ENCODE assay signal across 8 cellular contexts in the genomic region with DNA sequence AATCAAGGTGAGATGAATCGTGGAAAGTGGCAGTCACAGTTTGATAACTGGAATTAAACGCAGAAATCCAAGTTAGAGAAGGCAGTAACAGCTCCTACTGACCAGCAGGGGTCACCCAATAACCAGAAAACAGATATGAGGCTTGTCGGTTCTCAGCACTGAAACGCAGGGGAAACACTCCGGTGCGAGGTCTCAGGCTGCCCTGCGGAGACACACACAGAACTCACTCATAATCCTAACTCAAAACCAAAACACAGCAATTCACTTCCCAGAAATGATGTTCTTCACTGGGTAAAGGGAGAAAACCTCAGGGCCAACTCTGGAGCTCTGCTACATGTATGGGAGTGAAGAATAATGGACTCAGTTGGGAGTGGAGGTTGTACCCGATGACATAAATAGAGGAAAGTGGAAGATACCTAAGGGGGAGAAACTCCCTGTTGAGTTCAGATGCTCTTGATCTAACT.
A peak's percentile ranks its signal among the peaks of the same experiment; 100 is the strongest.
DNase-seq lines count a peak whose midpoint lies in the region; ATAC-seq and TF ChIP-seq lines count a peak whose summit lies in the region.

No MANE protein-coding gene starts in this region.

- H3K27me3 ChIP-seq in cardiac muscle cell (no peaks in the 10 kb centered on the region), IMR-90 (ENCODE audit: control insufficient read depth, insufficient read depth, low read length) (no peaks in the 10 kb centered on the region; the same call in 1 of the 2 replicates), mammary epithelial cell (ENCODE audit: insufficient read depth, low read length) (no peaks in the 10 kb centered on the region)

- CTCF ChIA-PET in IMR-90 (lab: Yijun Ruan, JAX) (interaction anchor here (1.2 to 1.3 kb wide), 3 partner anchors 8 to 19 kb away, joined by 4 read pairs; no protein-coding TSS in a partner anchor), mammary epithelial cell (lab: Charles Lee; ENCODE audit: low non-redundant PET) (interaction anchor here (0.6 kb wide), 1 partner anchor 121 kb away, joined by 3 read pairs; no protein-coding TSS in a partner anchor)

- ATAC-seq in GM21786 (IDR thresholded peaks at IDR 0.05; ENCODE audit: unreplicated experiment) (peak; percentile 96), IMR-90 (ENCODE audit: low read depth) (peak; percentile 99)
- peak; percentile 57 for ATAC-seq in stimulated activated memory B cell treated with anti-CD40 and anti-IgM and Interleukin-4, amounts not matched to agents 10 μg/mL and 1 μg/mL and 100 μg/mL, for 72 hours

- in situ Hi-C loops in IMR-90 (cut with MboI; ENCODE audit: low sequenced_read_pairs) = no loop called here
- in situ Hi-C loops in mammary epithelial cell (cut with MboI; ENCODE audit: low sequenced_read_pairs in 2 of 2) = no loop called here

- no peak overlapping the region for H4K91ac ChIP-seq in IMR-90 (ENCODE audit: insufficient read depth, low read depth, low read length)

- TF ChIP-seq POLR2A in IMR-90 (IDR thresholded peaks at IDR 0.05; ENCODE audit: low read depth, low read length) = no peak

- BruUV-seq in IMR-90 (replicated peaks; lab: Mats Ljungman, UMichigan) = no TSS peak
- BruUV-seq in mammary epithelial cell (replicated peaks; lab: Mats Ljungman, UMichigan) = no TSS peak

- peak; percentile 79 for TF ChIP-seq RAD21 in IMR-90 (IDR thresholded peaks at IDR 0.05; ENCODE audit: low read length)

- peaks cover 16% of the 10 kb centered on the region for H3K27me3 Mint-ChIP-seq in stimulated activated memory B cell treated with anti-CD40 and anti-IgM and Interleukin-4, amounts not matched to agents 10 μg/mL and 1 μg/mL and 100 μg/mL, for 72 hours

- H4K20me1 ChIP-seq in IMR-90 (ENCODE audit: insufficient read depth, low read length) (no peaks in the 10 kb centered on the region), mammary epithelial cell (ENCODE audit: insufficient read depth, low read length) (no peaks in the 10 kb centered on the region)

- H3K4me1 Mint-ChIP-seq in stimulated activated memory B cell treated with anti-CD40 and anti-IgM and Interleukin-4, amounts not matched to agents 10 μg/mL and 1 μg/mL and 100 μg/mL, for 72 hours = no peaks in the 10 kb centered on the region

- H3K4me3 ChIP-seq in cardiac muscle cell (no peak overlapping the region), IMR-90 (ENCODE audit: insufficient read depth, low read depth, low read length) (no peak overlapping the region), mammary epithelial cell (replicated peaks in 1 of 3; ENCODE audit: insufficient read depth in 1 of 3, low read depth in 2 of 3, low read length in 3 of 3) (no peak overlapping the region)

- no peak overlapping the region for H3K27ac ChIP-seq in cardiac muscle cell
- no peak overlapping the region for H3K27ac ChIP-seq in IMR-90 (ENCODE audit: insufficient read depth, low read length)
- H3K27ac ChIP-seq in mammary epithelial cell (ENCODE audit: insufficient read depth, low read depth, low read length) = no peak overlapping the region

- H3K9ac ChIP-seq in IMR-90 (ENCODE audit: low read depth, low read length) (no peak overlapping the region), mammary epithelial cell (ENCODE audit: insufficient read depth, low read length) (no peak overlapping the region)

- DNase-seq in cardiac muscle cell (ENCODE audit: low read depth in 1 of 2, low spot score in 1 of 2) = peak; percentile 84 to 89
- no peak for DNase-seq in cardiac septum (ENCODE audit: low spot score)
- peak; percentile 74 for DNase-seq in IMR-90
- peak; percentile 73 for DNase-seq in RKO (ENCODE audit: low spot score)
- peak; percentile 61 for DNase-seq in mammary epithelial cell
- peak; percentile 79 for DNase-seq in islet precursor cell

- H2AK9ac ChIP-seq in IMR-90 (replicated peaks; ENCODE audit: low read depth, low read length, poor library complexity) = no peak overlapping the region

- H4K5ac ChIP-seq in IMR-90 (ENCODE audit: low read depth, low read length) = no peak overlapping the region

- H3K4me2 ChIP-seq in IMR-90 (ENCODE audit: low read depth, low read length) = peak overlapping the region; percentile 64
- no peak overlapping the region for H3K4me2 ChIP-seq in mammary epithelial cell (ENCODE audit: insufficient read depth, low read depth, low read length)

- H3K27ac Mint-ChIP-seq in stimulated activated memory B cell treated with anti-CD40 and anti-IgM and Interleukin-4, amounts not matched to agents 10 μg/mL and 1 μg/mL and 100 μg/mL, for 72 hours = no peak overlapping the region

- H2BK120ac ChIP-seq in IMR-90 (ENCODE audit: low read depth, low read length) = no peak overlapping the region

- TF ChIP-seq CTCF in cardiac muscle cell (IDR thresholded peaks at IDR 0.05; ENCODE audit: low read depth, low read length) (peak; percentile 82), IMR-90 (conservative IDR thresholded peaks at IDR 0.05; ENCODE audit: low read depth, low read length) (peak; percentile 79), mammary epithelial cell (conservative IDR thresholded peaks at IDR 0.05 in 1 of 2, IDR thresholded peaks at IDR 0.05 in 1 of 2; ENCODE audit: extremely low read depth in 1 of 2, insufficient read depth in 1 of 2, low read depth in 1 of 2, low read length in 2 of 2) (peak; percentile 80 to 82)

- H2BK15ac ChIP-seq in IMR-90 (ENCODE audit: low read depth, low read length) = no peak overlapping the region

- no peak overlapping the region for H3K18ac ChIP-seq in IMR-90 (ENCODE audit: low read depth, low read length)

- no peaks in the 10 kb centered on the region for H3K79me1 ChIP-seq in IMR-90 (ENCODE audit: low read depth in 1 of 2, low read length in 2 of 2)

- peak overlapping the region; percentile 44 for H2AFZ ChIP-seq in IMR-90 (replicated peaks; ENCODE audit: low read length, poor library complexity)
- H2AFZ ChIP-seq in mammary epithelial cell (ENCODE audit: low read depth, low read length) = peak overlapping the region; percentile 60

- dilution Hi-C loops in IMR-90 (cut with HindIII; ENCODE audit: low sequenced_read_pairs, unreplicated experiment) (no loop called here), mammary epithelial cell (cut with HindIII; ENCODE audit: low sequenced_read_pairs) (no loop called here)

- no peaks in the 10 kb centered on the region for H3K9me3 ChIP-seq in cardiac muscle cell (ENCODE audit: low read depth)
- no peaks in the 10 kb centered on the region for H3K9me3 ChIP-seq in IMR-90 (ENCODE audit: control insufficient read depth, insufficient read depth, low read length)
- H3K9me3 ChIP-seq in mammary epithelial cell (replicated peaks; ENCODE audit: insufficient read depth, low read length) = no peaks in the 10 kb centered on the region

- POLR2A ChIA-PET in IMR-90 (lab: Charles Lee; ENCODE audit: unreplicated experiment) = no interaction called here

- WGBS in IMR-90 (ENCODE audit: extremely low coverage in 2 of 2, insufficient read length in 1 of 2), 2 experiments = 0% methylated on average over 3 of the region's 8 CpGs; no CpG with 5 or more reads in 1 of the 2 experiments
- WGBS in mammary epithelial cell (ENCODE audit: low coverage, missing lambda C conversion rate) = 18% methylated on average over 8 of the region's 8 CpGs

- H3K4me1 ChIP-seq in cardiac muscle cell (ENCODE audit: low read depth) = peaks cover 11% of the 10 kb centered on the region
- H3K4me1 ChIP-seq in IMR-90 (ENCODE audit: control insufficient read depth, insufficient read depth, low read length) = no peaks in the 10 kb centered on the region
- H3K4me1 ChIP-seq in mammary epithelial cell (ENCODE audit: insufficient read depth, low read length) = no peaks in the 10 kb centered on the region

- H2AK5ac ChIP-seq in IMR-90 (ENCODE audit: low read depth, low read length) = no peak overlapping the region

- no peaks in the 10 kb centered on the region for H3K36me3 ChIP-seq in cardiac muscle cell
- H3K36me3 ChIP-seq in IMR-90 (ENCODE audit: control insufficient read depth, insufficient read depth, low read length) = no peaks in the 10 kb centered on the region
- no peaks in the 10 kb centered on the region for H3K36me3 ChIP-seq in mammary epithelial cell (ENCODE audit: insufficient read depth, low read length)

- H2BK5ac ChIP-seq in IMR-90 (ENCODE audit: low read depth, low read length, poor library complexity, severe bottlenecking) = no peak overlapping the region

- H4K8ac ChIP-seq in IMR-90 (ENCODE audit: low read depth in 2 of 2, low read length in 2 of 2) = no peak overlapping the region

- no peak overlapping the region for H3K4me3 Mint-ChIP-seq in stimulated activated memory B cell treated with anti-CD40 and anti-IgM and Interleukin-4, amounts not matched to agents 10 μg/mL and 1 μg/mL and 100 μg/mL, for 72 hours

- no peaks in the 10 kb centered on the region for H3K36me3 Mint-ChIP-seq in stimulated activated memory B cell treated with anti-CD40 and anti-IgM and Interleukin-4, amounts not matched to agents 10 μg/mL and 1 μg/mL and 100 μg/mL, for 72 hours

- no peaks in the 10 kb centered on the region for H3K79me2 ChIP-seq in mammary epithelial cell (ENCODE audit: insufficient read depth, low read length)

- no peak overlapping the region for H3K56ac ChIP-seq in IMR-90 (ENCODE audit: extremely low read depth, insufficient read depth, low read length)

- H2BK20ac ChIP-seq in IMR-90 (ENCODE audit: low read depth, low read length) = no peak overlapping the region

- peaks cover 6% of the 10 kb centered on the region for H3K9me3 Mint-ChIP-seq in stimulated activated memory B cell treated with anti-CD40 and anti-IgM and Interleukin-4, amounts not matched to agents 10 μg/mL and 1 μg/mL and 100 μg/mL, for 72 hours

- intact Hi-C loops in cardiac septum (cut with DNase I) (no loop called here), IMR-90 (cut with micrococcal nuclease) (no loop called here), mammary epithelial cell (cut with micrococcal nuclease) (loop anchor here (1.0 to 5.0 kb wide), 4 partner anchors 121 to 460 kb away; no protein-coding TSS in a partner anchor)

- H3K23ac ChIP-seq in IMR-90 (ENCODE audit: low read depth, low read length) = no peak overlapping the region

- no peak overlapping the region for H3K4ac ChIP-seq in IMR-90 (ENCODE audit: low read depth, low read length)

- H3K14ac ChIP-seq in IMR-90 (replicated peaks; ENCODE audit: low read depth, low read length) = no peak overlapping the region

- H3K9me1 ChIP-seq in IMR-90 (ENCODE audit: insufficient read depth, low read length) = no peaks in the 10 kb centered on the region

TF ChIP-seq in IMR-90, 13 proteins besides CTCF, POLR2A, EP300 and RAD21:
- TF ChIP-seq SMC3 (IDR thresholded peaks at IDR 0.05; ENCODE audit: low read depth, low read length) (peak; percentile 51), MAFK (IDR thresholded peaks at IDR 0.05; ENCODE audit: low read depth, low read length) (no peak), FOS (IDR thresholded peaks at IDR 0.05; ENCODE audit: low read depth, low read length) (no peak)
